Comparison of ENCODE assay signal across 12 cellular contexts in the genomic region with DNA sequence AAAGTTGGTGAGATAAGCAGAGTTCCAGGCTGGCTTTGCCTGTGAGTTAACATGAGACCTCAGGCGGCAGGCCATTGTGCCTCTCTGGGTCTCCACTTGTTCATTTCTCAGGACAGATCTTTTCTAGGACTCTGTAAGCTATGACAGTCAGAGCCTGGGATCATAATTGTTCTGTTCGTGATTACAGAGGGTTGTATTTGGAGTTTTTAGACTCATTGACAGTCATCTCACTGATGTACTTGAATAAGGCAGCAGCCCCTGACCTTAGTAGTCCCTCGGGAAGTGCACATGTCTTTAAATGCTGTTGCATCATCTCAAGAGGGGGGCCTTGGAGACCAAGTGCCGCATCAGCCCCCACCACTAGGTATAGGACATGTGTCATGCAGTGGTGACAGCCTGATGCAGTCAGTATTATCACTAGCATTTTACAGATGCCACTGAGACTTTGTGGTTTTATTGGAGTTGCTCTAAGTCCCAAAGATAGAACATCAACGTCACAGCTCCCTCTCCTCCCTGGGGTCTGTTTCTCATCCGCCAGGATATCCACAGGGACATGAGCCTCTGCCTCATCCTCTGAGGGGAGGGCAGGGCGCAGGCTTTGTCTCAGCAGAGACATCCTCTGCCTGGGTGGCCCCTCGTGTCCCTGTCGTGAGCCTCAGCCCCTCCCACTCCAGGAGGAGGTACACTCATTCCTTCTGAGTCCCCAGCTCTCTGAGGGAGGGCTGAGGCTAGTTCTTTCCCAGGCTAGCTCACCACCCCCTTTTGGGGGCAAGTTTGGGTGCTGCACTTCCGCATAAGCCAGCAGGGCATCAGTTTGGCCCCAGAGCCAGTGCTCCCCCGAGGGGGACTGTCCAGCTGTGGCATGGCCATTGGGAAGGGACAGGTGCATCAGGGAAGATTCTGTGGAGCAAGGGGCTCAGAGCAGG. TPM values are rescaled to one million over a fixed set of nuclear protein-coding genes. Genes with fewer than 3 reads are reported as not detected.
DNase-seq lines count a peak whose midpoint lies in the region; ATAC-seq and TF ChIP-seq lines count a peak whose summit lies in the region.
"Had no signal": no experiment of that assay in that cellular context is flagged by ENCODE, and none has a peak within 500 bp of the region (broad histone marks: within the 10 kb centered on the region; RNA-seq: fewer than 3 reads in every experiment).

No MANE protein-coding gene starts in this region.

- H3K27ac ChIP-seq in body of pancreas (no peak overlapping the region), mesenchymal stem cell (ENCODE audit: low read length, poor library complexity, severe bottlenecking) (no peak overlapping the region), vagina (no peak overlapping the region)
- H3K27ac ChIP-seq: left lung had no signal

- H3K4me1 ChIP-seq in body of pancreas = no peaks in the 10 kb centered on the region
- peaks cover 14% of the 10 kb centered on the region for H3K4me1 ChIP-seq in mesenchymal stem cell (ENCODE audit: control insufficient read depth, insufficient read depth, low read depth, low read length)
- peaks cover 9% of the 10 kb centered on the region for H3K4me1 ChIP-seq in vagina
- H3K4me1 ChIP-seq: left lung had no signal

- peak overlapping the region; percentile 95 for H4K91ac ChIP-seq in mesenchymal stem cell (ENCODE audit: low read length)

- ATAC-seq in body of pancreas (peak; percentile 55), GM21515 (IDR thresholded peaks at IDR 0.05; ENCODE audit: unreplicated experiment) (no peak)
- ATAC-seq: left lung had no signal

- H3K4me3 ChIP-seq in body of pancreas (no peak overlapping the region), mesenchymal stem cell (ENCODE audit: insufficient read depth in 1 of 2, low read depth in 1 of 2, low read length in 2 of 2) (no peak overlapping the region), vagina (no peak overlapping the region)
- H3K4me3 ChIP-seq: left lung, ovary had no signal

- peak overlapping the region in 1 of 2 experiments; percentile 53 for H3K23ac ChIP-seq in mesenchymal stem cell (ENCODE audit: low read length in 2 of 2)

- H3K79me1 ChIP-seq in mesenchymal stem cell (replicated peaks; ENCODE audit: low read length, poor library complexity, severe bottlenecking) = peaks cover 31% of the 10 kb centered on the region

- peak overlapping the region; percentile 71 for H2BK120ac ChIP-seq in mesenchymal stem cell (ENCODE audit: low read depth, low read length)

- TF ChIP-seq POLR2A in body of pancreas (IDR thresholded peaks at IDR 0.05) = no peak
- TF ChIP-seq POLR2A in vagina (IDR thresholded peaks at IDR 0.05) = no peak

- DNase-seq in activated CD8-positive, alpha-beta memory T cell treated with anti-CD3 and anti-CD28 coated beads for 24 hours = peak; percentile 17
- no peak for DNase-seq in activated CD8-positive, alpha-beta memory T cell treated with anti-CD3 and anti-CD28 coated beads, Interleukin-2, amount 50 U/mL, for 4 hours
- DNase-seq in body of pancreas (no peak), mesenchymal stem cell (peak; percentile 97), vagina (ENCODE audit: extremely low spot score in 2 of 2) (peak; percentile 84 to 90), NCI-H524 treated with DMSO at 0.1 percent for 48 hours (lab: John Stamatoyannopoulos, UW) (no peak), NOMO-1 treated with dmso at 0.1 percent for 144 hours (lab: John Stamatoyannopoulos, UW; ENCODE audit: unreplicated experiment) (no peak)
- DNase-seq: activated CD4-positive, CD25-positive, alpha-beta regulatory T cell; left lung; stimulated activated CD4-positive, alpha-beta T cell treated with anti-CD3 and anti-CD28 coated beads, Interleukin-4, amount 100 ng/mL, for 24 hours had no signal

- H3K14ac ChIP-seq in mesenchymal stem cell (ENCODE audit: low read length in 2 of 2) = no peak overlapping the region

- H3K4ac ChIP-seq in mesenchymal stem cell (ENCODE audit: low read depth in 1 of 2, low read length in 2 of 2) = peak overlapping the region; percentile 41 to 47

- H3K18ac ChIP-seq in mesenchymal stem cell (ENCODE audit: low read depth in 1 of 2, low read length in 2 of 2) = peak overlapping the region; percentile 86 to 89

- H3K27me3 ChIP-seq in body of pancreas (no peaks in the 10 kb centered on the region), mesenchymal stem cell (ENCODE audit: control insufficient read depth in 1 of 2, insufficient read depth in 1 of 2, low read length in 2 of 2) (no peaks in the 10 kb centered on the region), vagina (no peaks in the 10 kb centered on the region)
- H3K27me3 ChIP-seq: ovary had no signal

- TF ChIP-seq CTCF in body of pancreas (IDR thresholded peaks at IDR 0.05) (no peak), vagina (IDR thresholded peaks at IDR 0.05) (no peak)

- H3K4me2 ChIP-seq in mesenchymal stem cell (ENCODE audit: low read length, poor library complexity, severe bottlenecking) = no peak overlapping the region

- H2BK15ac ChIP-seq in mesenchymal stem cell (ENCODE audit: low read depth, poor library complexity, severe bottlenecking) = peak overlapping the region; percentile 26

- no peak overlapping the region for H3K9ac ChIP-seq in mesenchymal stem cell (ENCODE audit: low read length)

- WGBS in body of pancreas, 2 donors = 54 to 85% methylated on average over 6 to 11 of the region's 11 CpGs
- WGBS in mesenchymal stem cell = 21% methylated on average over 11 of the region's 11 CpGs

- H3K36me3 ChIP-seq in body of pancreas (replicated peaks in 1 of 2; ENCODE audit: insufficient read depth in 1 of 2, low read depth in 2 of 2) (no peaks in the 10 kb centered on the region), mesenchymal stem cell (ENCODE audit: control insufficient read depth in 1 of 2, insufficient read depth in 2 of 2, low read depth in 1 of 2, low read length in 2 of 2) (peaks cover 0 to 4% of the 10 kb centered on the region in 2 experiments), vagina (no peaks in the 10 kb centered on the region)
- H3K36me3 ChIP-seq: left lung, ovary had no signal

- no peak overlapping the region for H2AFZ ChIP-seq in mesenchymal stem cell (ENCODE audit: low read depth, low read length)

- H2BK12ac ChIP-seq in mesenchymal stem cell (ENCODE audit: low read length in 2 of 2) = peak overlapping the region; percentile 94 to 96

- H3K9me3 ChIP-seq in body of pancreas (no peaks in the 10 kb centered on the region), mesenchymal stem cell (ENCODE audit: control insufficient read depth, low read length) (no peaks in the 10 kb centered on the region), vagina (no peaks in the 10 kb centered on the region)
- H3K9me3 ChIP-seq: left lung, ovary had no signal

- peak overlapping the region; percentile 30 for H2AK5ac ChIP-seq in mesenchymal stem cell (ENCODE audit: low read length, severe bottlenecking)

- H2BK5ac ChIP-seq in mesenchymal stem cell (ENCODE audit: low read depth, low read length, poor library complexity, severe bottlenecking) = no peak overlapping the region

- peak overlapping the region; percentile 73 for H4K8ac ChIP-seq in mesenchymal stem cell (ENCODE audit: low read length)

- intact Hi-C loops in body of pancreas (cut with DNase I) (no loop called here), vagina (cut with DNase I) (no loop called here)

RNA-seq across cellular contexts. Expression of a gene that starts 14.1 kb away (rescaled TPM):
- total RNA-seq in body of pancreas = 1 to 10 TPM; 1.0 to 1.3 TPM
- polyA plus RNA-seq in mesenchymal stem cell (2013, experiment 1 of 2) = 28.9 TPM
- 29.5 TPM for polyA plus RNA-seq in mesenchymal stem cell (2013, experiment 2 of 2)
- total RNA-seq in vagina = 16.2 TPM

Comparison
In these comparisons a context has a peak if more than half of its experiments do, and no peak if none do; other contexts are left out.
1. DNase-seq: peak in activated CD8-positive, alpha-beta memory T cell treated with anti-CD3 and anti-CD28 coated beads for 24 hours (single experiment), mesenchymal stem cell (single experiment) and vagina (2 of 2); none in activated CD8-positive, alpha-beta memory T cell treated with anti-CD3 and anti-CD28 coated beads, Interleukin-2, amount 50 U/mL, for 4 hours (single experiment), body of pancreas (0 of 4), NCI-H524 treated with DMSO at 0.1 percent for 48 hours (single experiment) and NOMO-1 treated with dmso at 0.1 percent for 144 hours (single experiment).